Comparison of ENCODE assay signal across 20 cellular contexts in the genomic region with DNA sequence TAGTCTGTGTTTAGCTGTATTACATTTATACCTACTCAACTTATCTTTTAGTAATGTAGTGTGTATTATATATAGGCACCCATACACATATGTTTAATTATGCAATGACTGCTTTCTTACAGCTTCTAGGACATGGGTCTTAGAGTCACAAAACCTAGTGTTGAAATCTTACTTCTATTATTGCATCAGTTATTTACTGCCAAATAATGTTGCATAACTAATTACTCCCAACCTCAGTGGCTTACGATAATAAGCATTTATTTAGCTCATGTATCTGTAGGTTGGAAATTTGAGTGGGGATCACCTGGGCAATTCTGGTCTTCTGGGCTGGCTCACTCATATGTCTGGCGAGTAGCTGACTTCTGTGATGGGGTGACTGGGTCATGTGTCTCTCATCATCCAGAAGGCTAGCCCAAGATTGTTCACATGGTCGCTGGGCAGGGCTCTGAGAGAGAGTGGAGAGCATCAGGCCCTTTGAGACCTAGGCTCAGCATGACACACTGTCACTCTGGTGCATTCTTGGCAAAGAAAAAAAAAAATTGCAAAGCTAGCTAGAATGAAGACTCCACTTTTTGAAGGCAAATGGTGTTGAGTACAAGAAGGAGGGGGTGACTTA.
"Had no signal": no experiment of that assay in that cellular context is flagged by ENCODE, and none has a peak within 500 bp of the region (broad histone marks: within the 10 kb centered on the region; RNA-seq: fewer than 3 reads in every experiment).

No MANE protein-coding gene starts in this region.

- H3K36me3 ChIP-seq: heart left ventricle, neutrophil, tibial nerve, upper lobe of right lung, vagina had no signal

- H3K4me3 ChIP-seq: coronary artery, heart left ventricle, tibial nerve, upper lobe of right lung, vagina had no signal

- H3K9me3 Mint-ChIP-seq: endodermal cell; nephron progenitor cell; stimulated activated effector memory CD8-positive, alpha-beta T cell treated with anti-CD3 and anti-CD28 coated beads, Interleukin-12 subunit alpha, Interleukin-12 subunit beta, amount 100 ng/mL, for 72 hours; stimulated activated naive CD8-positive, alpha-beta T cell treated with anti-CD3 and anti-CD28 coated beads, Interleukin-15, Interleukin-2, amounts not matched to agents 100 ng/mL and 50 ng/mL, for 24 hours had no signal

- H3K27ac Mint-ChIP-seq: endodermal cell; naive thymus-derived CD4-positive, alpha-beta T cell; nephron progenitor cell; stimulated activated effector memory CD8-positive, alpha-beta T cell treated with anti-CD3 and anti-CD28 coated beads, Interleukin-12 subunit alpha, Interleukin-12 subunit beta, amount 100 ng/mL, for 72 hours; stimulated activated naive CD8-positive, alpha-beta T cell treated with anti-CD3 and anti-CD28 coated beads, Interleukin-15, Interleukin-2, amounts not matched to agents 100 ng/mL and 50 ng/mL, for 24 hours had no signal

- H3K27me3 ChIP-seq: heart left ventricle, neutrophil, tibial nerve, upper lobe of right lung, vagina had no signal

- H3K9me3 ChIP-seq: heart left ventricle, neutrophil, tibial nerve, upper lobe of right lung, vagina had no signal

- H3K27ac ChIP-seq: coronary artery, heart left ventricle, tibial nerve, upper lobe of right lung, vagina had no signal

- ATAC-seq: heart left ventricle; left lobe of liver; naive thymus-derived CD4-positive, alpha-beta T cell; right cardiac atrium; stimulated activated effector memory CD8-positive, alpha-beta T cell treated with anti-CD3 and anti-CD28 coated beads, Interleukin-12 subunit alpha, Interleukin-12 subunit beta, amount 100 ng/mL, for 72 hours; upper lobe of right lung had no signal

- H3K36me3 Mint-ChIP-seq: naive thymus-derived CD4-positive, alpha-beta T cell; stimulated activated effector memory CD8-positive, alpha-beta T cell treated with anti-CD3 and anti-CD28 coated beads, Interleukin-12 subunit alpha, Interleukin-12 subunit beta, amount 100 ng/mL, for 72 hours had no signal

- H3K4me3 Mint-ChIP-seq: endodermal cell; naive thymus-derived CD4-positive, alpha-beta T cell; nephron progenitor cell; stimulated activated effector memory CD8-positive, alpha-beta T cell treated with anti-CD3 and anti-CD28 coated beads, Interleukin-12 subunit alpha, Interleukin-12 subunit beta, amount 100 ng/mL, for 72 hours; stimulated activated naive CD8-positive, alpha-beta T cell treated with anti-CD3 and anti-CD28 coated beads, Interleukin-15, Interleukin-2, amounts not matched to agents 100 ng/mL and 50 ng/mL, for 24 hours had no signal

- DNase-seq: effector CD4-positive, alpha-beta T cell; endodermal cell; erythroblast; heart left ventricle; hypothalamus; kidney glomerular epithelial cell; mammary epithelial cell; naive thymus-derived CD4-positive, alpha-beta T cell; nephron progenitor cell; right cardiac atrium; stimulated activated CD4-positive, alpha-beta T cell treated with anti-CD3 and anti-CD28 coated beads, Interleukin-4, amount 100 ng/mL, for 1 hour; stimulated activated CD8-positive, alpha-beta memory T cell treated with anti-CD3 and anti-CD28 coated beads, Interleukin-4, amount 100 ng/mL, for 48 hours; upper lobe of right lung had no signal

- H3K4me1 ChIP-seq: upper lobe of right lung, vagina had no signal
